Comparison of ENCODE assay signal across 18 cellular contexts in the genomic region with DNA sequence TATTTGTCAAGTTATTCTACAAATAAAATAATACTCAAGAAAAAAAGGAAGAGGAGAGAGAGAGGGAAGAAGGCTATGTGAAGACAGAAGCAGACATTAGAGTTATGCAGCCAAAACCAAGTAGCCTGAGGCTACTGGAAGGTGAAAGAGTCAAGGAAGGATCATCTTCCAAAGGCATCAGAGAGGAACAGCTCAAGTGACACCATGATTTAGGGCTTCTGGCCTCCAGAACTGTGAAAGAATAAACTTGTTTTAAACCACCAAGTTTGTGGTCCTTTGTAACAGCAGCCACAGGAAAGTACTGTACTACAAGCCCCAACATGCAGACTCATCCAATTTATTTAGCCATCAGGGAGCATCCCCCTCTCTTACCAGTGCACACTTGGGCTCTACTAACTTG.
"Had no signal": no experiment of that assay in that cellular context is flagged by ENCODE, and none has a peak within 500 bp of the region (broad histone marks: within the 10 kb centered on the region; RNA-seq: fewer than 3 reads in every experiment).

No MANE protein-coding gene starts in this region.

- H3K9me3 Mint-ChIP-seq: nephron progenitor cell, type B pancreatic cell had no signal

- H3K27me3 Mint-ChIP-seq: naive thymus-derived CD4-positive, alpha-beta T cell; type B pancreatic cell had no signal

- H3K27ac ChIP-seq: esophagus squamous epithelium, gastroesophageal sphincter, thyroid gland had no signal

- H3K27ac Mint-ChIP-seq: immature natural killer cell; naive thymus-derived CD4-positive, alpha-beta T cell; nephron progenitor cell; type B pancreatic cell had no signal

- H3K27me3 ChIP-seq: esophagus squamous epithelium, gastroesophageal sphincter, thyroid gland had no signal

- H3K36me3 ChIP-seq: esophagus squamous epithelium, gastroesophageal sphincter, thyroid gland had no signal

- H3K4me3 ChIP-seq: esophagus squamous epithelium, gastroesophageal sphincter, lung, thyroid gland had no signal

- H3K4me1 ChIP-seq: esophagus squamous epithelium, gastroesophageal sphincter, thyroid gland had no signal

- DNase-seq: dermis blood vessel endothelial cell; esophagus squamous epithelium; foreskin fibroblast; glutamatergic neuron; immature natural killer cell; kidney; left cardiac atrium; left ventricle myocardium superior; naive thymus-derived CD4-positive, alpha-beta T cell; nephron progenitor cell; right cardiac atrium; small intestine; stimulated activated CD4-positive, alpha-beta T cell treated with anti-CD3 and anti-CD28 coated beads, Interleukin-2, amount 100 ng/mL, for 48 hours; stimulated activated naive CD4-positive, alpha-beta T cell treated with Interleukin-2 at 50 U/mL for 16 hours; thyroid gland had no signal

- H3K4me1 Mint-ChIP-seq: immature natural killer cell; naive thymus-derived CD4-positive, alpha-beta T cell had no signal

- H3K36me3 Mint-ChIP-seq: naive thymus-derived CD4-positive, alpha-beta T cell; type B pancreatic cell had no signal

- H3K4me3 Mint-ChIP-seq: immature natural killer cell; naive thymus-derived CD4-positive, alpha-beta T cell; nephron progenitor cell; type B pancreatic cell had no signal

- H3K9me3 ChIP-seq: esophagus squamous epithelium, gastroesophageal sphincter, thyroid gland had no signal

- ATAC-seq: gastroesophageal sphincter; left cardiac atrium; left ventricle myocardium superior; naive thymus-derived CD4-positive, alpha-beta T cell; right cardiac atrium had no signal
